ENCODE assay signal across 27 cellular contexts in the genomic region with DNA sequence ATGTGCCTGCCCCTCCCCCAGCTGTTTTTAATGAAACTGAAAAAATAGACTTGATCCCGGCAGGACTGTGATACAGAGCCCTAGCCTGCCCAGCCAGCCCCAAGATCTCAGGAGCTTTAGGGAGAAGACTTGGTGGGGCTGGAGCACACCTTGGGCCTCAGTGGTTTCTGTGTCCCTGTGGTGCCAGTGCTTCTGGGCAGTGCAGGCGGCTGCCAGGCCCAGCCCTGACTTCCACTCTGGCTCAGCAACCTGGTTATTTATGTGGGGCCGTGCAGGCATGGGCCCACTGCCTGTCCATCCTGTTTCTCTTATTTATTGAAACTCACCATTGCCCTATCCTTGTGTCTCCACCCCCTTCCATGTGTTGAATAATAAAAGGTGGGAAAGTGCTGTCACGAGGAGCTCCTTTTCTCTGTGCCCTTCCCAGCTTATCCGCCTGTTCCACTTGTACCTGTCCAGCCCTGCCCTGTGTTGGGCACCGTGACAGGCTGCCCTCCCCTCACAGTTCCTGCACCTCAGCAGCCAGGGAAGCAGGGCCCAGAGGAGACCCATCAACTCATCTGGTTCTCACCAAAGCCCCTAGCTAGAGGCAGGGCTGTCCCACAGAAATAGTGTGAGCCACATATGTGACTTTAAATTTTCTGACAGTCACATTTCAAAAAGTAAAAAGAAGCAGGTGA. TPM values are rescaled to one million over a fixed set of nuclear protein-coding genes. Genes with fewer than 3 reads are reported as not detected.
DNase-seq lines count a peak whose midpoint lies in the region; ATAC-seq and TF ChIP-seq lines count a peak whose summit lies in the region.
"Had no signal": no experiment of that assay in that cellular context is flagged by ENCODE, and none has a peak within 500 bp of the region (broad histone marks: within the 10 kb centered on the region; RNA-seq: fewer than 3 reads in every experiment).

No MANE protein-coding gene starts in this region.

- H3K4me3 ChIP-seq in heart left ventricle (no peak overlapping the region), left lung (no peak overlapping the region)
- H3K4me3 ChIP-seq: ascending aorta, lung, ovary, SK-N-MC, suprapubic skin, vagina had no signal

- no peaks in the 10 kb centered on the region for H3K27me3 Mint-ChIP-seq in stimulated activated memory B cell treated with anti-CD40 and anti-IgM and Interleukin-4, amounts not matched to agents 10 μg/mL and 1 μg/mL and 100 μg/mL, for 72 hours
- no peaks in the 10 kb centered on the region for H3K27me3 Mint-ChIP-seq in activated CD4-positive, alpha-beta memory T cell treated with anti-CD3 and anti-CD28 coated beads for 36 hours
- H3K27me3 Mint-ChIP-seq: IgD-negative memory B cell had no signal

- no peak for TF ChIP-seq POLR2A in heart left ventricle (IDR thresholded peaks at IDR 0.05)

- H3K9me3 ChIP-seq in heart left ventricle (no peaks in the 10 kb centered on the region), left lung (no peaks in the 10 kb centered on the region)
- H3K9me3 ChIP-seq: ascending aorta, ovary, suprapubic skin, vagina had no signal

- CTCF ChIA-PET in RWPE1 (lab: Yijun Ruan, JAX): interaction anchor here (0.8 to 3.2 kb wide), 7 partner anchors 19 to 264 kb away, joined by 3 to 10 read pairs (median 4); partner anchors contain the start of gene RELT
- CTCF ChIA-PET in activated CD4-positive, alpha-beta memory T cell treated with anti-CD3 and anti-CD28 coated beads for 36 hours (lab: Charles Lee): interaction anchor here (0.9 to 2.5 kb wide), 4 partner anchors 9 to 264 kb away, joined by 3 to 15 read pairs (median 4); no protein-coding TSS in a partner anchor

- H3K27me3 ChIP-seq in heart left ventricle (no peaks in the 10 kb centered on the region), left lung (no peaks in the 10 kb centered on the region)
- H3K27me3 ChIP-seq: ascending aorta, ovary, suprapubic skin, vagina had no signal

- H3K4me1 ChIP-seq in heart left ventricle: peaks cover 0 to 41% (median 17%) of the 10 kb centered on the region in 12 donors
- peaks cover 0 to 22% of the 10 kb centered on the region in 2 donors for H3K4me1 ChIP-seq in left lung
- H3K4me1 ChIP-seq: suprapubic skin, vagina had no signal

- peak overlapping the region; percentile 17 for H3K27ac Mint-ChIP-seq in stimulated activated memory B cell treated with anti-CD40 and anti-IgM and Interleukin-4, amounts not matched to agents 10 μg/mL and 1 μg/mL and 100 μg/mL, for 72 hours
- H3K27ac Mint-ChIP-seq in activated CD4-positive, alpha-beta memory T cell treated with anti-CD3 and anti-CD28 coated beads for 36 hours: no peak overlapping the region
- H3K27ac Mint-ChIP-seq: WTC11 had no signal

- peaks cover 65% of the 10 kb centered on the region for H3K36me3 Mint-ChIP-seq in stimulated activated memory B cell treated with anti-CD40 and anti-IgM and Interleukin-4, amounts not matched to agents 10 μg/mL and 1 μg/mL and 100 μg/mL, for 72 hours
- H3K36me3 Mint-ChIP-seq in activated CD4-positive, alpha-beta memory T cell treated with anti-CD3 and anti-CD28 coated beads for 36 hours: peaks cover 10% of the 10 kb centered on the region
- H3K36me3 Mint-ChIP-seq: IgD-negative memory B cell, WTC11 had no signal

- intact Hi-C loops in left cardiac atrium (cut with DNase I) (no loop called here), heart left ventricle (cut with DNase I) (loop anchor here in 1 of 10 donors (5.0 kb wide), 1 partner anchor 89 kb away; the partner anchor contains the start of gene ARHGEF17), left lung (cut with DNase I) (loop anchor here in 1 of 2 donors (10.0 kb wide), 1 partner anchor 258 kb away; no protein-coding TSS in a partner anchor)
- intact Hi-C loops in activated CD4-positive, alpha-beta memory T cell treated with anti-CD3 and anti-CD28 coated beads for 36 hours (cut with micrococcal nuclease): no loop called here

- 86 to 91% (median 88%) methylated on average over 6 of the region's 6 CpGs for WGBS in heart left ventricle, 4 donors

- no peak for TF ChIP-seq CTCF in heart left ventricle (IDR thresholded peaks at IDR 0.05)
- no peak for TF ChIP-seq CTCF in RWPE1 (conservative IDR thresholded peaks at IDR 0.05; ENCODE audit: low read depth)
- TF ChIP-seq CTCF in left lung (IDR thresholded peaks at IDR 0.05): no peak

- POLR2A ChIA-PET in RWPE1 (lab: Yijun Ruan, JAX; ENCODE audit: low non-redundant PET): no interaction called here
- POLR2A ChIA-PET in activated CD4-positive, alpha-beta memory T cell treated with anti-CD3 and anti-CD28 coated beads for 36 hours (lab: Charles Lee): no interaction called here

- peak; percentile 9 for DNase-seq in left cardiac atrium
- DNase-seq in heart left ventricle: no peak
- DNase-seq in RWPE1 (ENCODE audit: low spot score): no peak
- DNase-seq in left lung: no peak
- no peak for DNase-seq in activated CD4-positive, alpha-beta memory T cell treated with anti-CD3 and anti-CD28 coated beads for 36 hours
- DNase-seq in DMS 273 treated with DMSO at 0.1 percent for 48 hours (lab: John Stamatoyannopoulos, UW): no peak
- DNase-seq: activated CD4-positive, alpha-beta T cell treated with anti-CD3 and anti-CD28 coated beads, Interleukin-2, amount 50 U/mL, for 4 hours; activated naive CD4-positive, alpha-beta T cell treated with Interleukin-2 at 50 U/mL for 16 hours; cerebellar nuclear complex; effector CD4-positive, alpha-beta T cell; H9; islet precursor cell; NCI-H1105 treated with DMSO at 0.1 percent for 48 hours; NCI-H2081 treated with DMSO at 0.1 percent for 48 hours; NCI-H510A; stimulated activated CD8-positive, alpha-beta memory T cell treated with anti-CD3 and anti-CD28 coated beads, Interleukin-4, amount 100 ng/mL, for 48 hours had no signal

- H3K4me1 Mint-ChIP-seq in stimulated activated memory B cell treated with anti-CD40 and anti-IgM and Interleukin-4, amounts not matched to agents 10 μg/mL and 1 μg/mL and 100 μg/mL, for 72 hours: peaks cover 33% of the 10 kb centered on the region
- H3K4me1 Mint-ChIP-seq in activated CD4-positive, alpha-beta memory T cell treated with anti-CD3 and anti-CD28 coated beads for 36 hours (ENCODE audit: low read depth): no peaks in the 10 kb centered on the region
- H3K4me1 Mint-ChIP-seq: WTC11 had no signal

- no peak overlapping the region for H3K4me3 Mint-ChIP-seq in stimulated activated memory B cell treated with anti-CD40 and anti-IgM and Interleukin-4, amounts not matched to agents 10 μg/mL and 1 μg/mL and 100 μg/mL, for 72 hours
- H3K4me3 Mint-ChIP-seq in activated CD4-positive, alpha-beta memory T cell treated with anti-CD3 and anti-CD28 coated beads for 36 hours: no peak overlapping the region
- H3K4me3 Mint-ChIP-seq: H9, IgD-negative memory B cell, WTC11 had no signal

- H3K27ac ChIP-seq in heart left ventricle: no peak overlapping the region
- peak overlapping the region; percentile 93 for H3K27ac ChIP-seq in RWPE1
- H3K27ac ChIP-seq in left lung: no peak overlapping the region
- H3K27ac ChIP-seq: ascending aorta, ovary, SK-N-MC, suprapubic skin, vagina had no signal

- H3K9me3 Mint-ChIP-seq in stimulated activated memory B cell treated with anti-CD40 and anti-IgM and Interleukin-4, amounts not matched to agents 10 μg/mL and 1 μg/mL and 100 μg/mL, for 72 hours: no peaks in the 10 kb centered on the region
- H3K9me3 Mint-ChIP-seq in activated CD4-positive, alpha-beta memory T cell treated with anti-CD3 and anti-CD28 coated beads for 36 hours: no peaks in the 10 kb centered on the region
- H3K9me3 Mint-ChIP-seq: H9, IgD-negative memory B cell, WTC11 had no signal

- ATAC-seq in left cardiac atrium (no peak), heart left ventricle (no peak), left lung (peak; percentile 56), HG02970 (IDR thresholded peaks at IDR 0.05; ENCODE audit: low FRiP score, unreplicated experiment) (no peak)
- ATAC-seq in stimulated activated memory B cell treated with anti-CD40 and anti-IgM and Interleukin-4, amounts not matched to agents 10 μg/mL and 1 μg/mL and 100 μg/mL, for 72 hours: no peak
- ATAC-seq: sciatic nerve, WTC11 had no signal

- H3K36me3 ChIP-seq in heart left ventricle (peaks cover 0 to 72% (median 0%) of the 10 kb centered on the region in 9 donors), left lung (peaks cover 0 to 84% of the 10 kb centered on the region in 2 donors)
- H3K36me3 ChIP-seq: ascending aorta, ovary, vagina had no signal

RNA-seq across cellular contexts. Expression of gene RELT, which starts 20.2 kb away (rescaled TPM):
- total RNA-seq in left cardiac atrium (1 to 10 TPM; 4.3 to 8.3 TPM), heart left ventricle (10 to 100 TPM in 1 of 9 donors, 1 to 10 TPM in 8; 1.0 to 13.9 (median 2.6) TPM), left lung (10 to 100 TPM; 11.7 to 30.7 TPM)
- 1 to 10 TPM; 1.3 to 7.5 TPM for polyA plus RNA-seq in heart left ventricle
- total RNA-seq in activated CD4-positive, alpha-beta memory T cell treated with anti-CD3 and anti-CD28 coated beads for 36 hours: 10 to 100 TPM; 18.5 to 18.9 TPM
